ENCODE assay signal across 9 cellular contexts in the genomic region with DNA sequence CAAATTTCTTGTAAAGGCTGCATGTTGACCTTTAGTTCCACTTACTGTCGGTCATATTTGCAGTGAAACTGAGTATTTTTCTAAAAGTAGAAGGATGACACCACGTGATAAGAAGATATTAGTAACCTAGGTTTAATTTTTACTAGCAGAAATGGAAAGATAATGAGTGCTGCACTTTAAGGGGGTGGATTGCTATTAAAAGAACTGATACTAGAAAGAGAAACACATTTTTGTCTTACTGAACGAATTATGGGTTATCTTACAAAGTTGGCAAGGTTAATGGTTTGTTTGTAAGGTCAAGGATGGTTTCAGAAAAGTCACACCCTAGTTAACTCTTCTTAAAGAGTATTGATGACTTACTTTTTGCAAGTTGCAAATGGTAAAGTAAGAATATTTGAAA. TPM values are rescaled to one million over a fixed set of nuclear protein-coding genes. Genes with fewer than 3 reads are reported as not detected.
DNase-seq lines count a peak whose midpoint lies in the region; ATAC-seq lines count a peak whose summit lies in the region.
"Had no signal": no experiment of that assay in that cellular context is flagged by ENCODE, and none has a peak within 500 bp of the region (broad histone marks: within the 10 kb centered on the region; RNA-seq: fewer than 3 reads in every experiment).

No MANE protein-coding gene starts in this region.

- H3K4me3 ChIP-seq in iPS-20b (ENCODE audit: low read length) = peak overlapping the region; percentile 96; the same call in 1 of the 2 replicates

- H3K36me3 Mint-ChIP-seq in naive thymus-derived CD8-positive, alpha-beta T cell = no peaks in the 10 kb centered on the region

- H3K27me3 Mint-ChIP-seq in naive thymus-derived CD8-positive, alpha-beta T cell = peaks cover 0 to 5% (median 0%) of the 10 kb centered on the region in 5 donors

- no peak overlapping the region for H3K27ac Mint-ChIP-seq in naive thymus-derived CD8-positive, alpha-beta T cell

- no peak overlapping the region for H3K27ac ChIP-seq in iPS-20b (ENCODE audit: low read length)

- ATAC-seq in GM18502 (IDR thresholded peaks at IDR 0.05; ENCODE audit: poor library complexity, unreplicated experiment) (peak; percentile 34), GM21390 (IDR thresholded peaks at IDR 0.05; ENCODE audit: unreplicated experiment) (peak; percentile 26), HG03460 (IDR thresholded peaks at IDR 0.05; ENCODE audit: unreplicated experiment) (peak; percentile 33)
- ATAC-seq in naive thymus-derived CD8-positive, alpha-beta T cell = no peak

- no peaks in the 10 kb centered on the region for H3K36me3 ChIP-seq in iPS-20b (ENCODE audit: insufficient read depth, low read depth, low read length)

- no peaks in the 10 kb centered on the region for H3K9me3 ChIP-seq in iPS-20b (ENCODE audit: insufficient read depth, low read depth, low read length)

- intact Hi-C loops in posterior cingulate gyrus (cut with DNase I) = no loop called here

- peak overlapping the region in 1 of 10 donors; percentile 66 for H3K4me3 Mint-ChIP-seq in naive thymus-derived CD8-positive, alpha-beta T cell

- POLR2A ChIA-PET in naive thymus-derived CD8-positive, alpha-beta T cell (lab: Charles Lee) = no interaction called here

- H3K4me1 Mint-ChIP-seq in naive thymus-derived CD8-positive, alpha-beta T cell = peaks cover 7 to 22% (median 15%) of the 10 kb centered on the region in 4 donors

- no peak overlapping the region for H3K9ac ChIP-seq in iPS-20b (ENCODE audit: low read depth, low read length)

- H3K27me3 ChIP-seq in iPS-20b (ENCODE audit: insufficient read depth, low read length) = no peaks in the 10 kb centered on the region

- DNase-seq in naive thymus-derived CD8-positive, alpha-beta T cell = no peak
- DNase-seq in stimulated activated naive CD4-positive, alpha-beta T cell (lab: John Stamatoyannopoulos, UW) = no peak
- no peak for DNase-seq in posterior cingulate gyrus
- DNase-seq in stimulated activated CD4-positive, alpha-beta T cell treated with anti-CD3 and anti-CD28 coated beads, Interleukin-4, amount 100 ng/mL, for 24 hours = no peak
- DNase-seq: NCI-H1694 treated with DMSO at 0.1 percent for 48 hours had no signal

- no peaks in the 10 kb centered on the region for H3K9me3 Mint-ChIP-seq in naive thymus-derived CD8-positive, alpha-beta T cell

- H3K4me1 ChIP-seq in iPS-20b (ENCODE audit: insufficient read depth, low read length) = peaks cover 18% of the 10 kb centered on the region; the same call in 1 of the 2 replicates

RNA-seq across cellular contexts. Expression of gene MACIR, which starts 2.4 kb away (rescaled TPM):
- 1 to 10 TPM; 1.8 to 2.2 TPM for total RNA-seq in naive thymus-derived CD8-positive, alpha-beta T cell
- 1 to 10 TPM in 1 of 3 donors, under 1 TPM in 2; 0.76 to 1.2 (median 0.82) TPM for polyA plus RNA-seq in naive thymus-derived CD8-positive, alpha-beta T cell

Comparison
In these comparisons a context has a peak if more than half of its experiments do, and no peak if none do; other contexts are left out.
1. ATAC-seq: peak in GM18502 (single experiment), GM21390 (single experiment) and HG03460 (single experiment); none in naive thymus-derived CD8-positive, alpha-beta T cell (0 of 2).